24 cellular contexts compared by ENCODE assay signal in the genomic region with DNA sequence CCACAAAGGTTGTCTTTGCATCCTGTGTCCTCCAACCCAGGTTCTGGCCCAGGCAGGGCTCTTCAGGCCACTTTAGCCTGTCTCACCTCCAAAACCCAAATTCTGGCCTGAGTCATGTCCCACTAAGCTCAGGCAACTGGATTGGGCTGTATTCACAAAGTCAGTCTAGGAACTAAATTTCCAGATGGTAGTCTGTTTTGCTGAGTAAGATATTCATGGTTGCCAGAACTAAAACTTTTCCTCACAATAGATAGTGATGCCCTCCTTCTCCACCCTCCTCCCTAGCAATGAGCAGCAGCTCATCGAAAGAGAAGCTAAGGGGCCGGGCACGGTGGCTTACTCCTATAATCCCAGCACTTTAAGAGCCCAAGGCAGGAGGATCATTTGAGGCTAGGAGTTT. TPM values are rescaled to one million over a fixed set of nuclear protein-coding genes. Genes with fewer than 3 reads are reported as not detected.
A peak's percentile ranks its signal among the peaks of the same experiment; 100 is the strongest.
DNase-seq lines count a peak whose midpoint lies in the region; ATAC-seq, FAIRE-seq and TF ChIP-seq lines count a peak whose summit lies in the region.
"Had no signal": no experiment of that assay in that cellular context is flagged by ENCODE, and none has a peak within 500 bp of the region (broad histone marks: within the 10 kb centered on the region; RNA-seq: fewer than 3 reads in every experiment).

No MANE protein-coding gene starts in this region.

- H3K4me2 ChIP-seq in A549 (no peak overlapping the region), K562 (ENCODE audit: insufficient read depth, low read length) (no peak overlapping the region)
- H3K4me2 ChIP-seq: GM23338 had no signal

- POLR2A ChIA-PET in A549 (lab: Yijun Ruan, JAX) (no interaction called here), K562 (lab: Yijun Ruan, JAX) (interaction anchor here (0.9 kb wide), 1 partner anchor 8 kb away, joined by 3 read pairs; no protein-coding TSS in a partner anchor)
- POLR2A ChIA-PET in CD4-positive, alpha-beta T cell (lab: Charles Lee): interaction anchor here (0.6 kb wide), 1 partner anchor 182 kb away, joined by 3 read pairs; no protein-coding TSS in a partner anchor

- BruUV-seq in K562 (replicated peaks; lab: Mats Ljungman, UMichigan): no TSS peak

- H3K4me1 Mint-ChIP-seq in CD4-positive, alpha-beta T cell (ENCODE audit: low read depth): peaks cover 6% of the 10 kb centered on the region
- peaks cover 7% of the 10 kb centered on the region for H3K4me1 Mint-ChIP-seq in neural crest cell
- peaks cover 7 to 11% of the 10 kb centered on the region in 2 donors for H3K4me1 Mint-ChIP-seq in immature natural killer cell
- H3K4me1 Mint-ChIP-seq: GM23338 had no signal

- H3K4me3 Mint-ChIP-seq in CD4-positive, alpha-beta T cell: peak overlapping the region; percentile 15
- H3K4me3 Mint-ChIP-seq in neural crest cell: peak overlapping the region; percentile 66
- H3K4me3 Mint-ChIP-seq in immature natural killer cell: no peak overlapping the region
- H3K4me3 Mint-ChIP-seq: GM23338, H9 had no signal

- no peaks in the 10 kb centered on the region for H3K9me3 Mint-ChIP-seq in CD4-positive, alpha-beta T cell
- H3K9me3 Mint-ChIP-seq in neural crest cell (no peaks in the 10 kb centered on the region), immature natural killer cell (no peaks in the 10 kb centered on the region)
- H3K9me3 Mint-ChIP-seq: CD8-positive, alpha-beta memory T cell had no signal

- H3K36me3 Mint-ChIP-seq in CD4-positive, alpha-beta T cell (ENCODE audit: low read depth): peaks cover 5% of the 10 kb centered on the region
- no peaks in the 10 kb centered on the region for H3K36me3 Mint-ChIP-seq in neural crest cell (ENCODE audit: low read depth)
- H3K36me3 Mint-ChIP-seq in immature natural killer cell: no peaks in the 10 kb centered on the region

- H4K20me1 ChIP-seq in K562 (replicated peaks; ENCODE audit: control insufficient read depth, insufficient read depth, low read length): no peaks in the 10 kb centered on the region

- H3K36me3 ChIP-seq in K562 (ENCODE audit: control insufficient read depth, insufficient read depth, low read length): no peaks in the 10 kb centered on the region

- TF ChIP-seq CTCF in A549 (IDR thresholded peaks at IDR 0.05) (no peak), K562 (IDR thresholded peaks at IDR 0.05 in 2 of 3, conservative IDR thresholded peaks at IDR 0.05 in 1 of 3; ENCODE audit: insufficient read depth in 2 of 3, low read depth in 1 of 3, low read length in 3 of 3) (no peak), neural crest cell (conservative IDR thresholded peaks at IDR 0.05) (no peak)
- TF ChIP-seq CTCF in CD4-positive, alpha-beta T cell (IDR thresholded peaks at IDR 0.05): no peak

- TF ChIP-seq RAD21 in A549 (conservative IDR thresholded peaks at IDR 0.05 in 1 of 2, IDR thresholded peaks at IDR 0.05 in 1 of 2) (no peak), K562 (CRISPR knock-in tag; conservative IDR thresholded peaks at IDR 0.05 in 1 of 2, IDR thresholded peaks at IDR 0.05 in 1 of 2) (no peak)

- no peak overlapping the region for H3K4me3 ChIP-seq in A549
- H3K4me3 ChIP-seq in K562: no peak overlapping the region
- H3K4me3 ChIP-seq: GM12878, GM23338 had no signal

- FAIRE-seq in A549 (lab: Jason Lieb, UNC) (no peak), K562 (lab: Jason Lieb, UNC) (no peak)
- FAIRE-seq: D721Med, GM12878, GM19239 had no signal

- peak overlapping the region; percentile 39 for H3K27ac Mint-ChIP-seq in CD4-positive, alpha-beta T cell
- H3K27ac Mint-ChIP-seq in neural crest cell (ENCODE audit: unreplicated experiment) (no peak overlapping the region), immature natural killer cell (no peak overlapping the region)
- H3K27ac Mint-ChIP-seq: GM23338 had no signal

- no peak for DNase-seq in A549 (ENCODE audit: low read depth in 1 of 2, low spot score in 1 of 2)
- no peak for DNase-seq in CD4-positive, alpha-beta T cell
- no peak for DNase-seq in K562 (ENCODE audit: extremely low read depth in 1 of 4, low spot score in 3 of 4)
- DNase-seq in neural crest cell (ENCODE audit: low read depth, low spot score): no peak
- DNase-seq in sciatic nerve (ENCODE audit: low spot score): no peak
- no peak for DNase-seq in immature natural killer cell
- DNase-seq: 8988T; C1 segment of cervical spinal cord; CD8-positive, alpha-beta memory T cell; DMS 273 treated with DMSO at 0.1 percent for 48 hours; DMS79; EL; GDM1; H9 had no signal

- H3K9me3 ChIP-seq in A549 (no peaks in the 10 kb centered on the region), K562 (replicated peaks; ENCODE audit: control insufficient read depth, insufficient read depth, low read depth, low read length) (no peaks in the 10 kb centered on the region)
- H3K9me3 ChIP-seq in CD4-positive, alpha-beta T cell (ENCODE audit: control insufficient read depth, low read length): no peaks in the 10 kb centered on the region

- 0 out of 3 replicates have a peak, but pooled peaks cover 3% of the 10 kb centered on the region for H3K4me1 ChIP-seq in A549
- H3K4me1 ChIP-seq in K562 (replicated peaks in 1 of 2; ENCODE audit: control insufficient read depth in 2 of 2, insufficient read depth in 2 of 2, low read length in 2 of 2): peaks cover 0 to 2% of the 10 kb centered on the region in 2 experiments; a peak in 2 of 5 replicates

- CTCF ChIA-PET in A549 (lab: Yijun Ruan, JAX): no interaction called here
- CTCF ChIA-PET in CD4-positive, alpha-beta T cell (lab: Charles Lee): no interaction called here
- CTCF ChIA-PET in K562 (lab: Yijun Ruan, JAX; ENCODE audit: low intra/inter-chr PET ratio): no interaction called here

- H3K79me2 ChIP-seq in K562 (ENCODE audit: control insufficient read depth, insufficient read depth, low read length): no peaks in the 10 kb centered on the region

- in situ Hi-C loops in K562 (cut with MboI): no loop called here

- TF ChIP-seq EP300 in A549 (IDR thresholded peaks at IDR 0.05): no peak
- TF ChIP-seq EP300 in K562 (IDR thresholded peaks at IDR 0.05; ENCODE audit: low read length): no peak

- intact Hi-C loops in CD4-positive, alpha-beta T cell (cut with DNase I, micrococcal nuclease): loop anchor here (10.0 kb wide), 3 partner anchors 120 to 1120 kb away; a partner anchor contains a TSS
- intact Hi-C loops in K562 (cut with micrococcal nuclease): no loop called here
- intact Hi-C loops in sciatic nerve (cut with DNase I): no loop called here

- no peaks in the 10 kb centered on the region for H3K9me1 ChIP-seq in K562 (ENCODE audit: control insufficient read depth, insufficient read depth, low read length)

- ATAC-seq in A549: no peak
- ATAC-seq in CD4-positive, alpha-beta T cell (ENCODE audit: poor library complexity): no peak
- ATAC-seq in K562: no peak
- no peak for ATAC-seq in sciatic nerve
- ATAC-seq in HG03135 (IDR thresholded peaks at IDR 0.05; ENCODE audit: unreplicated experiment): no peak
- no peak for ATAC-seq in GM21528 (IDR thresholded peaks at IDR 0.05; ENCODE audit: low FRiP score, unreplicated experiment)
- ATAC-seq: GM12878, GM23338, HCT116 had no signal

- no peak overlapping the region for H3K27ac ChIP-seq in A549
- H3K27ac ChIP-seq in CD4-positive, alpha-beta T cell (ENCODE audit: low read depth, low read length): no peak overlapping the region
- no peak overlapping the region for H3K27ac ChIP-seq in K562 (ENCODE audit: extremely low read depth, low read depth, low read length)

- no peaks in the 10 kb centered on the region for H3K27me3 Mint-ChIP-seq in CD4-positive, alpha-beta T cell
- H3K27me3 Mint-ChIP-seq in neural crest cell (ENCODE audit: low read depth) (peaks cover 18% of the 10 kb centered on the region), immature natural killer cell (ENCODE audit: low read depth in 3 of 3) (peaks cover 8 to 25% (median 20%) of the 10 kb centered on the region in 3 donors)

- H3K9ac ChIP-seq in K562 (ENCODE audit: insufficient read depth in 1 of 2, low read depth in 2 of 2, low read length in 2 of 2): peak overlapping the region in 1 of 2 experiments; percentile 7; a peak in 1 of 4 replicates

- no peaks in the 10 kb centered on the region for H3K27me3 ChIP-seq in CD4-positive, alpha-beta T cell (ENCODE audit: control insufficient read depth, insufficient read depth, low read length)
- H3K27me3 ChIP-seq in K562 (ENCODE audit: control insufficient read depth in 2 of 2, insufficient read depth in 2 of 2, low read length in 2 of 2): peaks cover 9 to 17% of the 10 kb centered on the region in 2 experiments; a peak in 4 of 5 replicates

- TF ChIP-seq POLR2A in A549 (IDR thresholded peaks at IDR 0.05; ENCODE audit: low read length) (no peak), K562 (conservative IDR thresholded peaks at IDR 0.05) (no peak)

- 50% methylated on average over 3 of the region's 3 CpGs for WGBS in A549 (ENCODE audit: missing lambda C conversion rate)
- WGBS in K562 (ENCODE audit: insufficient coverage, low coverage, missing lambda C conversion rate): 4% methylated on average over 3 of the region's 3 CpGs

- H2AFZ ChIP-seq in K562 (ENCODE audit: low read depth, low read length): no peak overlapping the region
- H2AFZ ChIP-seq: GM23338 had no signal

RNA-seq across cellular contexts. Expression of a gene that starts 2.9 kb away (rescaled TPM):
- polyA plus RNA-seq in A549 (2011; rRNA removed) (1.9 and 2.2 TPM in 2 replicates), A549 (2017; fragmentation: RNase III; extraction: RNeasy Plus Mini Kit Qiagen cat#74134 plus additional on column Dnase treatment) (1.1 to 1.2 TPM (median 1.1 TPM) in 3 replicates), K562 (2011; rRNA removed) (0.95 and 1.8 TPM in 2 replicates), K562 (2014; fragmentation: Illumina TruSeq; extraction: Trizol) (0.46 and 1.1 TPM in 2 replicates), K562 (2014; fragmentation: Nextera tagmentation; extraction: Ambion mirVana) (under 1 TPM; 0.13 to 0.29 TPM), K562 (2014; rRNA removed) (0.69 and 0.96 TPM in 2 replicates), immature natural killer cell (1 to 10 TPM in 2 of 3 donors, not detected in 1; 1.2 to 4.3 TPM)
- 0.43 and 0.74 TPM in 2 replicates for polyA plus RNA-seq in A549 (2012; cell fraction: cytosol; rRNA removed)
- polyA plus RNA-seq in A549 (2012; cell fraction: nucleus; rRNA removed): 0.43 and 0.83 TPM in 2 replicates
- polyA minus RNA-seq in A549 (2011; rRNA and poly(A)+ RNA removed): 1.9 and 2.3 TPM in 2 replicates
- 1 to 10 TPM; 1.3 to 1.8 TPM for total RNA-seq in CD4-positive, alpha-beta T cell
- total RNA-seq in K562 (2011; cell fraction: chromatin; rRNA removed; ENCODE audit: low replicate concordance): 3.5 and 5.6 TPM in 2 replicates
- total RNA-seq in K562 (2011; cell fraction: nucleolus; rRNA removed): 1.7 and 2.1 TPM in 2 replicates
- 3.6 and 6.4 TPM in 2 replicates for total RNA-seq in K562 (2011; cell fraction: nucleoplasm; rRNA removed)
- total RNA-seq in K562 (2014; rRNA removed) (0.32 and 0.73 TPM in 2 replicates), K562 (2014; rRNA removed; fragmentation: Illumina TruSeq; extraction: Trizol) (1.4 and 1.6 TPM in 2 replicates), K562 (2015; rRNA removed; fragmentation: Illumina TruSeq; extraction: Trizol) (1.1 and 1.5 TPM in 2 replicates), K562 (2021) (1.2 and 1.6 TPM in 2 replicates), neural crest cell (9.6 and 10.0 TPM in 2 replicates), sciatic nerve (7.1 TPM)
- 0.46 and 0.90 TPM in 2 replicates for polyA plus RNA-seq in K562 (2011; cell fraction: cytosol; rRNA removed)
- polyA plus RNA-seq in K562 (2011; cell fraction: nucleus; rRNA removed): 1.3 and 1.7 TPM in 2 replicates
- 0.73 and 0.86 TPM in 2 replicates for polyA plus RNA-seq in K562 (2012)
- 2.7 and 3.6 TPM in 2 replicates for polyA minus RNA-seq in K562 (2011; rRNA and poly(A)+ RNA removed)
- polyA minus RNA-seq in K562 (2011; cell fraction: cytosol; rRNA and poly(A)+ RNA removed): 0.67 and 0.73 TPM in 2 replicates
- polyA minus RNA-seq in K562 (2011; cell fraction: nucleus; rRNA and poly(A)+ RNA removed): 1.2 and 1.4 TPM in 2 replicates

RNA-seq across cellular contexts. Expression of a gene that starts 21.8 kb away (rescaled TPM):
- not detected in 2 replicates for polyA plus RNA-seq in A549 (2011; rRNA removed)
- polyA plus RNA-seq in A549 (2012; cell fraction: cytosol; rRNA removed): not detected in 2 replicates
- not detected in 2 replicates for polyA plus RNA-seq in A549 (2012; cell fraction: nucleus; rRNA removed)
- polyA plus RNA-seq in A549 (2017; fragmentation: RNase III; extraction: RNeasy Plus Mini Kit Qiagen cat#74134 plus additional on column Dnase treatment): 0.01 to 0.03 TPM in 2 of 3 replicates, not detected in the other
- not detected in 2 replicates for polyA minus RNA-seq in A549 (2011; rRNA and poly(A)+ RNA removed)
- not detected for total RNA-seq in CD4-positive, alpha-beta T cell
- not detected in 2 replicates for total RNA-seq in K562 (2011; cell fraction: chromatin; rRNA removed; ENCODE audit: low replicate concordance)
- total RNA-seq in K562 (2011; cell fraction: nucleolus; rRNA removed): not detected in 2 replicates
- total RNA-seq in K562 (2011; cell fraction: nucleoplasm; rRNA removed): not detected in 2 replicates
- total RNA-seq in K562 (2014; rRNA removed): not detected in 2 replicates
- total RNA-seq in K562 (2014; rRNA removed; fragmentation: Illumina TruSeq; extraction: Trizol): 0.03 and 0.04 TPM in 2 replicates
- total RNA-seq in K562 (2015; rRNA removed; fragmentation: Illumina TruSeq; extraction: Trizol): 0.04 TPM in 1 of 2 replicates, not detected in the other
- total RNA-seq in K562 (2021): 0.04 TPM in 2 replicates
- polyA plus RNA-seq in K562 (2011; rRNA removed): 0.10 TPM in 1 of 2 replicates, not detected in the other
- 0.03 TPM in 1 of 2 replicates, not detected in the other for polyA plus RNA-seq in K562 (2011; cell fraction: cytosol; rRNA removed)
- polyA plus RNA-seq in K562 (2011; cell fraction: nucleus; rRNA removed): not detected in 2 replicates
- polyA plus RNA-seq in K562 (2012): 0.04 and 0.07 TPM in 2 replicates
- polyA plus RNA-seq in K562 (2014; fragmentation: Illumina TruSeq; extraction: Trizol): 0.04 TPM in 2 replicates
- polyA plus RNA-seq in K562 (2014; fragmentation: Nextera tagmentation; extraction: Ambion mirVana): under 1 TPM; 0.04 to 0.06 TPM
- 0.07 and 0.13 TPM in 2 replicates for polyA plus RNA-seq in K562 (2014; rRNA removed)
- polyA minus RNA-seq in K562 (2011; rRNA and poly(A)+ RNA removed): not detected in 2 replicates
- not detected in 2 replicates for polyA minus RNA-seq in K562 (2011; cell fraction: cytosol; rRNA and poly(A)+ RNA removed)
- not detected in 2 replicates for polyA minus RNA-seq in K562 (2011; cell fraction: nucleus; rRNA and poly(A)+ RNA removed)
- total RNA-seq in neural crest cell: not detected in 2 replicates
- not detected for total RNA-seq in sciatic nerve
- not detected for polyA plus RNA-seq in immature natural killer cell
- total RNA-seq: A673; CD8-positive, alpha-beta memory T cell; GM12878; GM23338; H4; H9 had no signal
- polyA plus RNA-seq: BJ; CD8-positive, alpha-beta memory T cell; GM23338 had no signal

Comparison
In these comparisons a context has a peak if more than half of its experiments do, and no peak if none do; other contexts are left out.
1. H3K4me3 Mint-ChIP-seq: peak in CD4-positive, alpha-beta T cell (single experiment) and neural crest cell (single experiment); none in immature natural killer cell (0 of 5).
2. intact Hi-C loops: an anchor here in CD4-positive, alpha-beta T cell (10.0 kb wide); none called in K562 and sciatic nerve.